21 cellular contexts compared by ENCODE assay signal in the genomic region with DNA sequence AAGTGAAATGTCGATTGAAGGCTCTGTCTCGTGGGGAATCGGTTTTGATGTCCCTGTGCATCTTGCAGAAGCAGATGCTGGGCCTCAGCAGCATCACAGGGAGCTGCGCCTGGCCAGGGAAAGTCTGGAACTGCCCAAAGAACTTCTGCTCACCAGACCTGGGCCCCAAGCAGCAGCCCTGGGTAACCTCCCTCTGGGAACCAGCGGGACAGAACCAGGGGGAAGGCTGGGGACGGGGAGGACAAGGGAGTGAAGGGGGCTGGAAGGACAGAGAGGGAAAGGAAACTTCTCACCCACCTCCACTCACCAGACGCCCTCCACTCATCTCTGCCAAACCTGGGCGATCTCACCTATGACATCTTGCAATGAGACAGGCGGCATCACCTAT. TPM values are rescaled to one million over a fixed set of nuclear protein-coding genes. Genes with fewer than 3 reads are reported as not detected.
DNase-seq lines count a peak whose midpoint lies in the region; TF ChIP-seq lines count a peak whose summit lies in the region.
"Had no signal": no experiment of that assay in that cellular context is flagged by ENCODE, and none has a peak within 500 bp of the region (broad histone marks: within the 10 kb centered on the region; RNA-seq: fewer than 3 reads in every experiment).

No MANE protein-coding gene starts in this region.

- H3K4me1 ChIP-seq in Karpas-422 (ENCODE audit: low read length) = peaks cover 94% of the 10 kb centered on the region
- H3K4me1 ChIP-seq in spleen = no peaks in the 10 kb centered on the region

- H3K9me3 Mint-ChIP-seq in glutamatergic neuron (ENCODE audit: unreplicated experiment) = peaks cover 6% of the 10 kb centered on the region
- H3K9me3 Mint-ChIP-seq: GM23338 had no signal

- no peak overlapping the region for H2AFZ ChIP-seq in Karpas-422 (ENCODE audit: low read length)
- H2AFZ ChIP-seq: GM23338 had no signal

- no peaks in the 10 kb centered on the region; the same call in 1 of the 2 replicates for H3K36me3 ChIP-seq in Karpas-422 (ENCODE audit: insufficient read depth, low read length)
- H3K36me3 ChIP-seq in spleen = no peaks in the 10 kb centered on the region
- H3K36me3 ChIP-seq: SJCRH30 had no signal

- H3K9me3 ChIP-seq in Karpas-422 (ENCODE audit: low read length) (no peaks in the 10 kb centered on the region), spleen (no peaks in the 10 kb centered on the region)
- H3K9me3 ChIP-seq: SJCRH30 had no signal

- peaks cover 45% of the 10 kb centered on the region for H3K79me2 ChIP-seq in Karpas-422 (ENCODE audit: low read length)

- H3K4me3 ChIP-seq in Karpas-422 (ENCODE audit: low read length) (no peak overlapping the region), spleen (no peak overlapping the region)
- H3K4me3 ChIP-seq: GM23338, SJCRH30 had no signal

- no peak overlapping the region for H3K4me3 Mint-ChIP-seq in glutamatergic neuron (ENCODE audit: unreplicated experiment)
- H3K4me3 Mint-ChIP-seq: GM23338 had no signal

- H3K27ac Mint-ChIP-seq in glutamatergic neuron (ENCODE audit: unreplicated experiment) = no peak overlapping the region
- H3K27ac Mint-ChIP-seq: CD4-positive, alpha-beta memory T cell; GM23338 had no signal

- H3K9ac ChIP-seq in Karpas-422 (ENCODE audit: low read length) = peak overlapping the region; percentile 80; the same call in 1 of the 2 replicates

- H3K27me3 Mint-ChIP-seq in glutamatergic neuron (ENCODE audit: unreplicated experiment) = peaks cover 7% of the 10 kb centered on the region

- H3K4me1 Mint-ChIP-seq in glutamatergic neuron (ENCODE audit: low read depth, unreplicated experiment) = no peaks in the 10 kb centered on the region
- H3K4me1 Mint-ChIP-seq: CD4-positive, alpha-beta memory T cell had no signal

- 59 to 86% (median 82%) methylated on average over 9 of the region's 9 CpGs for WGBS in spleen, 5 donors

- H4K20me1 ChIP-seq in Karpas-422 (ENCODE audit: insufficient read depth, low read depth, low read length) = no peaks in the 10 kb centered on the region; the same call in 1 of the 2 replicates

- no peaks in the 10 kb centered on the region for H3K9me2 ChIP-seq in Karpas-422 (replicated peaks; ENCODE audit: insufficient read depth, low read length)

- TF ChIP-seq POLR2A in spleen (IDR thresholded peaks at IDR 0.05) = no peak

- H3K27me3 ChIP-seq in Karpas-422 (ENCODE audit: low read length) (no peaks in the 10 kb centered on the region), spleen (replicated peaks in 1 of 7) (peaks cover 0 to 49% (median 0%) of the 10 kb centered on the region in 7 donors)
- H3K27me3 ChIP-seq: SJCRH30 had no signal

- H3K27ac ChIP-seq in Karpas-422 (ENCODE audit: low read length) (peak overlapping the region; percentile 96), spleen (no peak overlapping the region)
- H3K27ac ChIP-seq: SJCRH30 had no signal

- peak; percentile 0 for DNase-seq in activated naive CD4-positive, alpha-beta T cell treated with anti-CD3 and anti-CD28 coated beads, Interleukin-2, amount 50 U/mL, for 16 hours
- DNase-seq in activated naive CD4-positive, alpha-beta T cell (lab: John Stamatoyannopoulos, UW) = no peak
- DNase-seq in Karpas-422 (no peak), glutamatergic neuron (peak; percentile 17), spleen (peak; percentile 47), NCI-H1930 (lab: John Stamatoyannopoulos, UW) (no peak), SIG-M5 treated with dmso at 0.1 percent for 504 hours (lab: John Stamatoyannopoulos, UW; ENCODE audit: unreplicated experiment) (no peak)
- DNase-seq: CD4-positive, alpha-beta memory T cell; DMS153; GDM1; NCI-H1092 treated with DMSO at 0.1 percent for 48 hours; NCI-H146; NCI-H2081 treated with DMSO at 0.1 percent for 48 hours; NCI-H748 treated with DMSO at 0.1 percent for 48 hours; OCI-M1 had no signal

- no peaks in the 10 kb centered on the region for H3K36me3 Mint-ChIP-seq in glutamatergic neuron (ENCODE audit: unreplicated experiment)
- H3K36me3 Mint-ChIP-seq: CD4-positive, alpha-beta memory T cell had no signal

- no peak overlapping the region for H3K4me2 ChIP-seq in Karpas-422 (ENCODE audit: low read depth, low read length, poor library complexity, severe bottlenecking)
- H3K4me2 ChIP-seq: GM23338 had no signal

- intact Hi-C loops in spleen (cut with DNase I; ENCODE audit: low total_unique reads) = no loop called here

- TF ChIP-seq CTCF in glutamatergic neuron (IDR thresholded peaks at IDR 0.05; ENCODE audit: partially characterized antibody, unreplicated experiment) = no peak
- no peak for TF ChIP-seq CTCF in spleen (IDR thresholded peaks at IDR 0.05 in 8 of 11, conservative IDR thresholded peaks at IDR 0.05 in 3 of 11)

RNA-seq across cellular contexts. Expression of gene C14orf180, which starts 26.8 kb away (rescaled TPM):
- not detected in 2 replicates for total RNA-seq in Karpas-422 (2014; rRNA removed; shearing (Covaris generic); ENCODE audit: low replicate concordance)
- total RNA-seq in glutamatergic neuron (ENCODE audit: unreplicated experiment) (not detected), spleen (under 1 TPM in 2 of 7 donors, not detected in 5; 0.17 to 0.28 TPM)
- under 1 TPM; 0.20 to 0.70 (median 0.28) TPM for polyA plus RNA-seq in spleen
- total RNA-seq: CD4-positive, alpha-beta memory T cell; Daoy; GM23338; NCI-H460; RPMI7951; SJCRH30 had no signal
- polyA plus RNA-seq: BJ; CD4-positive, alpha-beta memory T cell; GM23338 had no signal

RNA-seq across cellular contexts. Expression of gene TMEM179, which starts 51.8 kb away (rescaled TPM):
- total RNA-seq in Karpas-422 (2014; rRNA removed; shearing (Covaris generic); ENCODE audit: low replicate concordance) = not detected in 2 replicates
- total RNA-seq in glutamatergic neuron (ENCODE audit: unreplicated experiment) = 28.8 TPM
- not detected for total RNA-seq in spleen
- under 1 TPM in 1 of 3 donors, not detected in 2; 0.08 TPM for polyA plus RNA-seq in spleen
- total RNA-seq: CD4-positive, alpha-beta memory T cell; RPMI7951; SJCRH30 had no signal
- polyA plus RNA-seq: CD4-positive, alpha-beta memory T cell had no signal

Comparison
In these comparisons a context has a peak if more than half of its experiments do, and no peak if none do; other contexts are left out.
1. DNase-seq: peak in activated naive CD4-positive, alpha-beta T cell treated with anti-CD3 and anti-CD28 coated beads, Interleukin-2, amount 50 U/mL, for 16 hours (single experiment), glutamatergic neuron (single experiment) and spleen (single experiment); none in activated naive CD4-positive, alpha-beta T cell (0 of 4), Karpas-422 (single experiment), NCI-H1930 (0 of 2) and SIG-M5 treated with dmso at 0.1 percent for 504 hours (single experiment).
2. RNA of gene TMEM179, which starts 51.8 kb away (total RNA-seq): 28.8 TPM in glutamatergic neuron (single experiment); not detected in Karpas-422 and not detected in spleen; every median in the first group is over 10 times any median in the second.